Comparison of ENCODE assay signal across 11 cellular contexts in genomic region chr14:88986146-88986841, GRCh38.
DNase-seq lines count a peak whose midpoint lies in the region; ATAC-seq and TF ChIP-seq lines count a peak whose summit lies in the region.
"Had no signal": no experiment of that assay in that cellular context is flagged by ENCODE, and none has a peak within 500 bp of the region (broad histone marks: within the 10 kb centered on the region; RNA-seq: fewer than 3 reads in every experiment).

No MANE protein-coding gene starts in this region.

- POLR2A ChIA-PET in PC-3 (lab: Charles Lee; ENCODE audit: unreplicated experiment): no interaction called here

- H2AFZ ChIP-seq in PC-3 (ENCODE audit: low read length): no peak overlapping the region
- H2AFZ ChIP-seq in mammary epithelial cell (ENCODE audit: low read depth, low read length): no peak overlapping the region

- in situ Hi-C loops in mammary epithelial cell (cut with MboI; ENCODE audit: low sequenced_read_pairs in 2 of 2) (no loop called here), gastrocnemius medialis (cut with MboI; ENCODE audit: low sequenced_read_pairs in 4 of 4) (no loop called here)

- WGBS in mammary epithelial cell (ENCODE audit: low coverage, missing lambda C conversion rate): 47% methylated on average over 10 of the region's 11 CpGs

- no peaks in the 10 kb centered on the region for H3F3A ChIP-seq in PC-3 (ENCODE audit: low read length, unreplicated experiment)

- H3K36me3 ChIP-seq in PC-3 (ENCODE audit: low read depth, low read length) (no peaks in the 10 kb centered on the region; the same call in 1 of the 2 replicates), mammary epithelial cell (ENCODE audit: insufficient read depth, low read length) (no peaks in the 10 kb centered on the region), gastrocnemius medialis (no peaks in the 10 kb centered on the region)
- H3K36me3 ChIP-seq: sigmoid colon had no signal

- intact Hi-C loops in PC-3 (cut with micrococcal nuclease) (loop anchor here (2.0 kb wide), 1 partner anchor 15 kb away; no protein-coding TSS in a partner anchor), mammary epithelial cell (cut with micrococcal nuclease) (no loop called here), gastrocnemius medialis (cut with DNase I; ENCODE audit: low total_unique reads) (no loop called here), head of caudate nucleus (cut with DNase I) (no loop called here)

- no peak for ATAC-seq in PC-3
- ATAC-seq in gastrocnemius medialis: no peak

- no peaks in the 10 kb centered on the region for H3K9me3 ChIP-seq in PC-3 (ENCODE audit: low read length)
- peaks cover 12% of the 10 kb centered on the region for H3K9me3 ChIP-seq in mammary epithelial cell (replicated peaks; ENCODE audit: insufficient read depth, low read length)
- no peaks in the 10 kb centered on the region for H3K9me3 ChIP-seq in gastrocnemius medialis

- no peak for TF ChIP-seq POLR2A in gastrocnemius medialis (IDR thresholded peaks at IDR 0.05)

- H3K4me3 ChIP-seq in PC-3 (ENCODE audit: low read length): no peak overlapping the region
- H3K4me3 ChIP-seq in mammary epithelial cell (replicated peaks in 1 of 3; ENCODE audit: insufficient read depth in 1 of 3, low read depth in 2 of 3, low read length in 3 of 3): no peak overlapping the region
- H3K4me3 ChIP-seq in gastrocnemius medialis: no peak overlapping the region
- H3K4me3 ChIP-seq: sigmoid colon had no signal

- H3K9ac ChIP-seq in PC-3 (ENCODE audit: low read length) (peak overlapping the region; percentile 69; the same call in 1 of the 2 replicates), mammary epithelial cell (ENCODE audit: insufficient read depth, low read length) (no peak overlapping the region)

- H3K4me1 ChIP-seq in PC-3 (ENCODE audit: insufficient read depth, low read length) (peaks cover 34% of the 10 kb centered on the region), mammary epithelial cell (ENCODE audit: insufficient read depth, low read length) (peaks cover 45% of the 10 kb centered on the region), gastrocnemius medialis (no peaks in the 10 kb centered on the region)
- H3K4me1 ChIP-seq: sigmoid colon had no signal

- TF ChIP-seq CTCF in PC-3 (conservative IDR thresholded peaks at IDR 0.05; ENCODE audit: low read depth, low read length) (no peak), mammary epithelial cell (conservative IDR thresholded peaks at IDR 0.05 in 1 of 2, IDR thresholded peaks at IDR 0.05 in 1 of 2; ENCODE audit: extremely low read depth in 1 of 2, insufficient read depth in 1 of 2, low read depth in 1 of 2, low read length in 2 of 2) (no peak), gastrocnemius medialis (IDR thresholded peaks at IDR 0.05 in 4 of 5, conservative IDR thresholded peaks at IDR 0.05 in 1 of 5) (no peak)

- no peaks in the 10 kb centered on the region for H3K27me3 ChIP-seq in PC-3 (ENCODE audit: low read length)
- H3K27me3 ChIP-seq in mammary epithelial cell (ENCODE audit: insufficient read depth, low read length): no peaks in the 10 kb centered on the region
- peaks cover 0 to 4% (median 0%) of the 10 kb centered on the region in 3 donors for H3K27me3 ChIP-seq in gastrocnemius medialis
- H3K27me3 ChIP-seq: sigmoid colon had no signal

- peak overlapping the region; percentile 52; the same call in 1 of the 2 replicates for H3K4me2 ChIP-seq in PC-3 (ENCODE audit: low read length)
- peak overlapping the region; percentile 2 for H3K4me2 ChIP-seq in mammary epithelial cell (ENCODE audit: insufficient read depth, low read depth, low read length)

- dilution Hi-C loops in mammary epithelial cell (cut with HindIII; ENCODE audit: low sequenced_read_pairs): no loop called here

- H4K20me1 ChIP-seq in PC-3 (ENCODE audit: low read length): no peaks in the 10 kb centered on the region
- H4K20me1 ChIP-seq in mammary epithelial cell (ENCODE audit: insufficient read depth, low read length): no peaks in the 10 kb centered on the region

- H3K79me2 ChIP-seq in PC-3 (ENCODE audit: low read length) (no peaks in the 10 kb centered on the region), mammary epithelial cell (ENCODE audit: insufficient read depth, low read length) (no peaks in the 10 kb centered on the region)

- CTCF ChIA-PET in PC-3 (lab: Charles Lee) (no interaction called here), mammary epithelial cell (lab: Charles Lee; ENCODE audit: low non-redundant PET) (no interaction called here)

- H3K27ac ChIP-seq in PC-3 (ENCODE audit: low read length) (peak overlapping the region; percentile 95), mammary epithelial cell (ENCODE audit: insufficient read depth, low read depth, low read length) (peak overlapping the region; percentile 90), gastrocnemius medialis (no peak overlapping the region)
- H3K27ac ChIP-seq: sigmoid colon had no signal

- BruUV-seq in PC-3 (replicated peaks; lab: Mats Ljungman, UMichigan): no TSS peak
- BruUV-seq in mammary epithelial cell (replicated peaks; lab: Mats Ljungman, UMichigan): no TSS peak

- peak; percentile 82 for DNase-seq in HCEC 1CT
- peak; percentile 74 for DNase-seq in PC-3
- peak; percentile 72 for DNase-seq in mammary epithelial cell
- DNase-seq in non-pigmented ciliary epithelial cell (ENCODE audit: low read depth): peak; percentile 68
- no peak for DNase-seq in UCSD-AML1 (lab: John Stamatoyannopoulos, UW; ENCODE audit: unreplicated experiment)
- DNase-seq in gastrocnemius medialis: no peak
- DNase-seq in dedifferentiated amniotic fluid mesenchymal stem cell (ENCODE audit: extremely low spot score): no peak
- DNase-seq in head of caudate nucleus: no peak
- DNase-seq: amygdala, NCI-H146, sigmoid colon had no signal

- H3K9me2 ChIP-seq in PC-3 (replicated peaks; ENCODE audit: low read length): no peaks in the 10 kb centered on the region

Comparison
In these comparisons a context has a peak if more than half of its experiments do, and no peak if none do; other contexts are left out.
1. DNase-seq: peak in HCEC 1CT (single experiment), PC-3 (single experiment), mammary epithelial cell (single experiment) and non-pigmented ciliary epithelial cell (single experiment); none in UCSD-AML1 (single experiment), gastrocnemius medialis (0 of 2), dedifferentiated amniotic fluid mesenchymal stem cell (single experiment) and head of caudate nucleus (0 of 42).
2. H3K27ac ChIP-seq: peak in PC-3 (single experiment) and mammary epithelial cell (single experiment); none in gastrocnemius medialis (0 of 4).